Comparison of ENCODE assay signal across 1 cellular context in genomic region chr3:49120438-49121135, GRCh38.
A peak's percentile ranks its signal among the peaks of the same experiment; 100 is the strongest.
TF ChIP-seq lines count a peak whose summit lies in the region.

USP19 (minus strand) TSS chr3:49120823; CDS start chr3:49119145, 1,678 bp downstream.

TF ChIP-seq in HepG2, 621 proteins besides CTCF, POLR2A, EP300 and RAD21 (continued from another document and continues in another):
- peak; percentile 85; the same call in 1 of the 2 replicates for TF ChIP-seq GMEB1 (CRISPR knock-in tag; IDR thresholded peaks at IDR 0.05; ENCODE audit: borderline replicate concordance)
- TF ChIP-seq ZNF512 (CRISPR knock-in tag; IDR thresholded peaks at IDR 0.05): 0 out of 2 replicates have a peak, but pooled peaks have one; percentile 8
- peak; percentile 100 for TF ChIP-seq ZBTB25 (CRISPR knock-in tag; IDR thresholded peaks at IDR 0.05)
- TF ChIP-seq NR2F6 (IDR thresholded peaks at IDR 0.05): no peak
- 0 out of 2 replicates have a peak, but pooled peaks have one; percentile 13 for TF ChIP-seq NR2F6 (CRISPR knock-in tag; IDR thresholded peaks at IDR 0.05)
- no peak; the same call in 1 of the 2 replicates for TF ChIP-seq CHCHD3 (CRISPR knock-in tag; IDR thresholded peaks at IDR 0.05)
- peak; percentile 24; the same call in 1 of the 2 replicates for TF ChIP-seq NR2F2 (IDR thresholded peaks at IDR 0.05; ENCODE audit: borderline replicate concordance, low read depth)
- 0 out of 2 replicates have a peak, but pooled peaks have one; percentile 24 for TF ChIP-seq ZNF580 (CRISPR knock-in tag; IDR thresholded peaks at IDR 0.05; ENCODE audit: borderline replicate concordance, low read depth)
- TF ChIP-seq ATF2 (CRISPR knock-in tag; IDR thresholded peaks at IDR 0.05): peak; percentile 76
- TF ChIP-seq SIN3B (IDR thresholded peaks at IDR 0.05; ENCODE audit: low read length): peak; percentile 61; the same call in 1 of the 2 replicates
- 0 out of 2 replicates have a peak, but pooled peaks have one; percentile 39 for TF ChIP-seq ZNF713 (CRISPR knock-in tag; IDR thresholded peaks at IDR 0.05)
- TF ChIP-seq ZNF136 (CRISPR knock-in tag; IDR thresholded peaks at IDR 0.05; ENCODE audit: low read depth): 0 out of 2 replicates have a peak, but pooled peaks have one; percentile 28
- TF ChIP-seq ZHX2 (IDR thresholded peaks at IDR 0.05; ENCODE audit: low read depth): peak; percentile 64; the same call in 1 of the 2 replicates
- TF ChIP-seq ZHX2 (CRISPR knock-in tag; IDR thresholded peaks at IDR 0.05; ENCODE audit: borderline replicate concordance): no peak
- TF ChIP-seq BRCA1 (CRISPR knock-in tag; IDR thresholded peaks at IDR 0.05): 0 out of 2 replicates have a peak, but pooled peaks have one; percentile 78
- TF ChIP-seq ASH2L (IDR thresholded peaks at IDR 0.05; ENCODE audit: insufficient read length, low read depth, low read length): peak; percentile 69
- TF ChIP-seq NFYC (CRISPR knock-in tag; IDR thresholded peaks at IDR 0.05): peak; percentile 36; the same call in 1 of the 2 replicates
- TF ChIP-seq PRDM15 (CRISPR knock-in tag; IDR thresholded peaks at IDR 0.05): peak; percentile 63; the same call in 1 of the 2 replicates
- 0 out of 2 replicates have a peak, but pooled peaks have one; percentile 40 for TF ChIP-seq BRF2 (CRISPR knock-in tag; IDR thresholded peaks at IDR 0.05)
- no peak for TF ChIP-seq AKNA (CRISPR knock-in tag; IDR thresholded peaks at IDR 0.05; ENCODE audit: borderline replicate concordance)
- peak; percentile 65; the same call in 1 of the 2 replicates for TF ChIP-seq MEIS2 (CRISPR knock-in tag; IDR thresholded peaks at IDR 0.05)
- peak; percentile 12; the same call in 1 of the 2 replicates for TF ChIP-seq CAMTA2 (CRISPR knock-in tag; IDR thresholded peaks at IDR 0.05; ENCODE audit: borderline replicate concordance)
- peak; percentile 65; the same call in 1 of the 2 replicates for TF ChIP-seq IRF9 (CRISPR knock-in tag; IDR thresholded peaks at IDR 0.05; ENCODE audit: borderline replicate concordance)
- peak; percentile 78; the same call in 1 of the 2 replicates for TF ChIP-seq ZMAT3 (CRISPR knock-in tag; conservative IDR thresholded peaks at IDR 0.05)
- TF ChIP-seq KDM5B (CRISPR knock-in tag; IDR thresholded peaks at IDR 0.05; ENCODE audit: borderline replicate concordance): peak; percentile 84; the same call in 1 of the 2 replicates
- TF ChIP-seq NR3C1 (CRISPR knock-in tag; IDR thresholded peaks at IDR 0.05): no peak
- peak; percentile 82 for TF ChIP-seq KDM5A (IDR thresholded peaks at IDR 0.05; ENCODE audit: borderline replicate concordance, low read length)
- TF ChIP-seq SP5 (CRISPR knock-in tag; IDR thresholded peaks at IDR 0.05; ENCODE audit: borderline replicate concordance, low read depth): peak; percentile 75
